Comparison of ENCODE assay signal across 12 cellular contexts in genomic region chr2:64202206-64202864, GRCh38. TPM values are rescaled to one million over a fixed set of nuclear protein-coding genes. Genes with fewer than 3 reads are reported as not detected.
DNase-seq lines count a peak whose midpoint lies in the region; ATAC-seq, FAIRE-seq and TF ChIP-seq lines count a peak whose summit lies in the region.
"Had no signal": no experiment of that assay in that cellular context is flagged by ENCODE, and none has a peak within 500 bp of the region (broad histone marks: within the 10 kb centered on the region; RNA-seq: fewer than 3 reads in every experiment).

No MANE protein-coding gene starts in this region.

- no peak overlapping the region for H3K4me2 ChIP-seq in astrocyte (ENCODE audit: low read length)
- H3K4me2 ChIP-seq: neural progenitor cell had no signal

- H3K36me3 ChIP-seq in astrocyte (ENCODE audit: insufficient read depth, low read length) = no peaks in the 10 kb centered on the region
- no peaks in the 10 kb centered on the region for H3K36me3 ChIP-seq in left ventricle myocardium inferior
- no peaks in the 10 kb centered on the region for H3K36me3 ChIP-seq in tibial nerve
- H3K36me3 ChIP-seq in CD8-positive, alpha-beta memory T cell (ENCODE audit: insufficient read depth, low read length) = no peaks in the 10 kb centered on the region
- H3K36me3 ChIP-seq: BLaER1 treated with 17β-estradiol and CSF1 and Interleukin-3, amounts not matched to agents 10 nM and 100 nM; cardiac muscle cell; neural progenitor cell had no signal

- no peaks in the 10 kb centered on the region for H3K79me2 ChIP-seq in astrocyte (ENCODE audit: insufficient read depth, low read length)

- ATAC-seq in activated T-cell treated with anti-CD3 and anti-CD28 coated beads, Interleukin-2, amount 50 U/mL, for 4 hours = no peak

- no peak for TF ChIP-seq CTCF in astrocyte (IDR thresholded peaks at IDR 0.05; ENCODE audit: insufficient read depth, low read depth, low read length)
- no peak for TF ChIP-seq CTCF in left ventricle myocardium inferior (IDR thresholded peaks at IDR 0.05; ENCODE audit: borderline replicate concordance)
- TF ChIP-seq CTCF in tibial nerve (IDR thresholded peaks at IDR 0.05) = no peak

- no peak for TF ChIP-seq EP300 in tibial nerve (IDR thresholded peaks at IDR 0.05)

- no peaks in the 10 kb centered on the region for H4K20me1 ChIP-seq in astrocyte (ENCODE audit: insufficient read depth, low read length)
- H4K20me1 ChIP-seq: BLaER1 treated with 17β-estradiol and CSF1 and Interleukin-3, amounts not matched to agents 10 nM and 100 nM had no signal

- CTCF ChIA-PET in CD8-positive, alpha-beta memory T cell (lab: Charles Lee) = no interaction called here

- no peak overlapping the region for H3K9ac ChIP-seq in astrocyte (ENCODE audit: low read length)
- H3K9ac ChIP-seq: neural progenitor cell had no signal

- H3K27ac Mint-ChIP-seq in activated T-cell treated with anti-CD3 and anti-CD28 coated beads, Interleukin-2, amount 50 U/mL, for 24 hours = peak overlapping the region; percentile 91
- H3K27ac Mint-ChIP-seq in astrocyte (ENCODE audit: unreplicated experiment) = peak overlapping the region; percentile 36
- H3K27ac Mint-ChIP-seq in CD8-positive, alpha-beta memory T cell = peak overlapping the region in 1 of 8 donors; percentile 76
- H3K27ac Mint-ChIP-seq: neural progenitor cell had no signal

- no peaks in the 10 kb centered on the region for H3K27me3 Mint-ChIP-seq in activated T-cell treated with anti-CD3 and anti-CD28 coated beads, Interleukin-2, amount 50 U/mL, for 24 hours
- no peaks in the 10 kb centered on the region for H3K27me3 Mint-ChIP-seq in activated T-cell treated with anti-CD3 and anti-CD28 coated beads, Interleukin-2, amount 50 U/mL, for 4 hours (ENCODE audit: low read depth)
- no peaks in the 10 kb centered on the region for H3K27me3 Mint-ChIP-seq in astrocyte (ENCODE audit: low read depth, unreplicated experiment)
- no peaks in the 10 kb centered on the region for H3K27me3 Mint-ChIP-seq in CD8-positive, alpha-beta memory T cell
- H3K27me3 Mint-ChIP-seq: IgD-negative memory B cell had no signal

- intact Hi-C loops in left ventricle myocardium inferior (cut with micrococcal nuclease) = no loop called here

- H3K4me1 ChIP-seq in astrocyte (ENCODE audit: insufficient read depth, low read length) = peaks cover 15% of the 10 kb centered on the region
- H3K4me1 ChIP-seq in left ventricle myocardium inferior = peaks cover 46% of the 10 kb centered on the region
- H3K4me1 ChIP-seq in tibial nerve = peaks cover 0 to 35% (median 15%) of the 10 kb centered on the region in 4 donors
- peaks cover 39% of the 10 kb centered on the region for H3K4me1 ChIP-seq in CD8-positive, alpha-beta memory T cell (ENCODE audit: insufficient read depth, low read length)

- H3K27ac ChIP-seq in astrocyte (ENCODE audit: low read depth, low read length) (no peak overlapping the region), left ventricle myocardium inferior (replicated peaks) (peak overlapping the region; percentile 79), tibial nerve (peak overlapping the region in 3 of 4 donors; percentile 82 to 86 (median 84))
- H3K27ac ChIP-seq in CD8-positive, alpha-beta memory T cell (ENCODE audit: low read depth, low read length) = no peak overlapping the region
- H3K27ac ChIP-seq: cardiac muscle cell, neural progenitor cell had no signal

- no peak overlapping the region for H3K4me3 Mint-ChIP-seq in activated T-cell treated with anti-CD3 and anti-CD28 coated beads, Interleukin-2, amount 50 U/mL, for 24 hours
- no peak overlapping the region for H3K4me3 Mint-ChIP-seq in activated T-cell treated with anti-CD3 and anti-CD28 coated beads, Interleukin-2, amount 50 U/mL, for 4 hours
- H3K4me3 Mint-ChIP-seq in astrocyte (ENCODE audit: unreplicated experiment) = no peak overlapping the region
- no peak overlapping the region for H3K4me3 Mint-ChIP-seq in CD8-positive, alpha-beta memory T cell
- H3K4me3 Mint-ChIP-seq: IgD-negative memory B cell, neural progenitor cell had no signal

- POLR2A ChIA-PET in CD8-positive, alpha-beta memory T cell (lab: Charles Lee) = no interaction called here

- H3K4me1 Mint-ChIP-seq in activated T-cell treated with anti-CD3 and anti-CD28 coated beads, Interleukin-2, amount 50 U/mL, for 24 hours (ENCODE audit: low read depth) = peaks cover 76% of the 10 kb centered on the region
- peaks cover 66% of the 10 kb centered on the region for H3K4me1 Mint-ChIP-seq in activated T-cell treated with anti-CD3 and anti-CD28 coated beads, Interleukin-2, amount 50 U/mL, for 4 hours (ENCODE audit: low read depth)
- peaks cover 29% of the 10 kb centered on the region for H3K4me1 Mint-ChIP-seq in astrocyte (ENCODE audit: low read depth, unreplicated experiment)
- H3K4me1 Mint-ChIP-seq in CD8-positive, alpha-beta memory T cell = peaks cover 36 to 64% (median 60%) of the 10 kb centered on the region in 3 donors

- H3K27me3 ChIP-seq in astrocyte (ENCODE audit: insufficient read depth, low read length) = no peaks in the 10 kb centered on the region
- no peaks in the 10 kb centered on the region for H3K27me3 ChIP-seq in left ventricle myocardium inferior (ENCODE audit: low read depth)
- H3K27me3 ChIP-seq in tibial nerve = no peaks in the 10 kb centered on the region
- no peaks in the 10 kb centered on the region for H3K27me3 ChIP-seq in CD8-positive, alpha-beta memory T cell (ENCODE audit: insufficient read depth, low read length, poor library complexity, severe bottlenecking)
- H3K27me3 ChIP-seq: BLaER1 treated with 17β-estradiol and CSF1 and Interleukin-3, amounts not matched to agents 10 nM and 100 nM; cardiac muscle cell; neural progenitor cell had no signal

- peaks cover 5% of the 10 kb centered on the region for H3K9me3 Mint-ChIP-seq in activated T-cell treated with anti-CD3 and anti-CD28 coated beads, Interleukin-2, amount 50 U/mL, for 24 hours
- no peaks in the 10 kb centered on the region for H3K9me3 Mint-ChIP-seq in activated T-cell treated with anti-CD3 and anti-CD28 coated beads, Interleukin-2, amount 50 U/mL, for 4 hours
- H3K9me3 Mint-ChIP-seq in astrocyte (ENCODE audit: unreplicated experiment) = no peaks in the 10 kb centered on the region
- H3K9me3 Mint-ChIP-seq in CD8-positive, alpha-beta memory T cell = no peaks in the 10 kb centered on the region
- H3K9me3 Mint-ChIP-seq: neural progenitor cell had no signal

- FAIRE-seq in astrocyte (lab: Jason Lieb, UNC) = peak; percentile 17

- no peak overlapping the region for H2AFZ ChIP-seq in astrocyte (ENCODE audit: low read depth, low read length)
- H2AFZ ChIP-seq: neural progenitor cell had no signal

- no peak for TF ChIP-seq POLR2A in tibial nerve (IDR thresholded peaks at IDR 0.05)

- no peak for DNase-seq in activated T-cell treated with anti-CD3 and anti-CD28 coated beads, Interleukin-2, amount 50 U/mL, for 24 hours
- DNase-seq in activated T-cell treated with anti-CD3 and anti-CD28 coated beads, Interleukin-2, amount 50 U/mL, for 4 hours = no peak
- no peak for DNase-seq in astrocyte (ENCODE audit: low read depth)
- no peak for DNase-seq in left ventricle myocardium inferior
- no peak for DNase-seq in tibial nerve (ENCODE audit: low spot score in 2 of 2)
- no peak for DNase-seq in epidermal melanocyte (ENCODE audit: insufficient read length, low spot score)
- DNase-seq in kidney glomerular epithelial cell (lab: John Stamatoyannopoulos, UW) = no peak
- DNase-seq in CD8-positive, alpha-beta memory T cell = no peak

- 44 to 59% methylated on average over 4 of the region's 4 CpGs for WGBS in tibial nerve, 2 donors

- H3K4me3 ChIP-seq in astrocyte (ENCODE audit: insufficient read depth, low read depth, low read length) = no peak overlapping the region
- H3K4me3 ChIP-seq in left ventricle myocardium inferior = no peak overlapping the region
- no peak overlapping the region for H3K4me3 ChIP-seq in tibial nerve
- H3K4me3 ChIP-seq in CD8-positive, alpha-beta memory T cell (ENCODE audit: low read length) = no peak overlapping the region
- H3K4me3 ChIP-seq: BLaER1 treated with 17β-estradiol and CSF1 and Interleukin-3, amounts not matched to agents 10 nM and 100 nM; cardiac muscle cell; neural progenitor cell had no signal

- peaks cover 2% of the 10 kb centered on the region for H3K36me3 Mint-ChIP-seq in activated T-cell treated with anti-CD3 and anti-CD28 coated beads, Interleukin-2, amount 50 U/mL, for 24 hours (ENCODE audit: low read depth)
- peaks cover 2% of the 10 kb centered on the region for H3K36me3 Mint-ChIP-seq in activated T-cell treated with anti-CD3 and anti-CD28 coated beads, Interleukin-2, amount 50 U/mL, for 4 hours (ENCODE audit: insufficient read depth)
- no peaks in the 10 kb centered on the region for H3K36me3 Mint-ChIP-seq in astrocyte (ENCODE audit: low read depth, unreplicated experiment)
- no peaks in the 10 kb centered on the region for H3K36me3 Mint-ChIP-seq in CD8-positive, alpha-beta memory T cell
- H3K36me3 Mint-ChIP-seq: neural progenitor cell had no signal

- H3K9me3 ChIP-seq in astrocyte (ENCODE audit: insufficient read depth, low read depth, low read length) (no peaks in the 10 kb centered on the region), left ventricle myocardium inferior (replicated peaks) (no peaks in the 10 kb centered on the region), tibial nerve (no peaks in the 10 kb centered on the region)
- H3K9me3 ChIP-seq in CD8-positive, alpha-beta memory T cell (ENCODE audit: low read length) = no peaks in the 10 kb centered on the region
- H3K9me3 ChIP-seq: BLaER1 treated with 17β-estradiol and CSF1 and Interleukin-3, amounts not matched to agents 10 nM and 100 nM had no signal

RNA-seq across cellular contexts. Expression of gene PELI1, which starts 58.1 kb away (rescaled TPM):
- total RNA-seq in activated T-cell treated with anti-CD3 and anti-CD28 coated beads, Interleukin-2, amount 50 U/mL, for 4 hours = 10 to 100 TPM; 49.0 to 71.8 (median 68.1) TPM
- total RNA-seq in astrocyte = 23.1 and 23.8 TPM in 2 replicates
- total RNA-seq in left ventricle myocardium inferior = 6.6 TPM
- total RNA-seq in tibial nerve = 10 to 100 TPM; 18.4 to 31.0 (median 24.6) TPM
- total RNA-seq in CD8-positive, alpha-beta memory T cell = 10 to 100 TPM; 23.2 to 25.5 TPM
- 4.7 TPM for polyA plus RNA-seq in CD8-positive, alpha-beta memory T cell

Comparison
In these comparisons a context has a peak if more than half of its experiments do, and no peak if none do; other contexts are left out.
1. H3K27ac ChIP-seq: peak in left ventricle myocardium inferior (single experiment) and tibial nerve (3 of 4); none in astrocyte (single experiment) and CD8-positive, alpha-beta memory T cell (single experiment).